In genomic region chr10:119283387-119283786, GRCh38 we compare ENCODE assay signal across 14 cellular contexts.
A peak's percentile ranks its signal among the peaks of the same experiment; 100 is the strongest.
DNase-seq lines count a peak whose midpoint lies in the region; ATAC-seq and TF ChIP-seq lines count a peak whose summit lies in the region.
"Had no signal": no experiment of that assay in that cellular context is flagged by ENCODE, and none has a peak within 500 bp of the region (broad histone marks: within the 10 kb centered on the region; RNA-seq: fewer than 3 reads in every experiment).

No MANE protein-coding gene starts in this region.

- H3K27ac Mint-ChIP-seq in activated CD4-positive, alpha-beta T cell treated with anti-CD3 and anti-CD28 coated beads, Interleukin-2, amount 10 ng/mL, durations not matched to agents 7 days and 5 days: peak overlapping the region; percentile 72
- H3K27ac Mint-ChIP-seq in endothelial cell (ENCODE audit: unreplicated experiment): peak overlapping the region; percentile 51
- H3K27ac Mint-ChIP-seq: nephron had no signal

- intact Hi-C loops in IMR-90 (cut with micrococcal nuclease): no loop called here
- intact Hi-C loops in gastrocnemius medialis (cut with DNase I; ENCODE audit: low total_unique reads): loop anchor here (5.0 kb wide), 1 partner anchor 76 kb away; the partner anchor contains the start of gene GRK5

- H3K36me3 ChIP-seq in IMR-90 (ENCODE audit: control insufficient read depth, insufficient read depth, low read length): peaks cover 21% of the 10 kb centered on the region; the same call in 1 of the 2 replicates
- H3K36me3 ChIP-seq in gastrocnemius medialis: no peaks in the 10 kb centered on the region
- H3K36me3 ChIP-seq in GM23248 (ENCODE audit: low read depth): no peaks in the 10 kb centered on the region

- peaks cover 92% of the 10 kb centered on the region for H4K20me1 ChIP-seq in IMR-90 (ENCODE audit: insufficient read depth, low read length)
- H4K20me1 ChIP-seq in GM23248 (ENCODE audit: insufficient read depth): no peaks in the 10 kb centered on the region

- peak overlapping the region; percentile 34; the same call in 1 of the 2 replicates for H3K23ac ChIP-seq in IMR-90 (ENCODE audit: low read depth, low read length)

- H3K4me1 ChIP-seq in IMR-90 (ENCODE audit: control insufficient read depth, insufficient read depth, low read length) (peaks cover 43% of the 10 kb centered on the region), gastrocnemius medialis (peaks cover 59 to 71% of the 10 kb centered on the region in 2 donors), GM23248 (ENCODE audit: insufficient read depth) (0 out of 2 replicates have a peak, but pooled peaks cover 6% of the 10 kb centered on the region)

- TF ChIP-seq POLR2A in IMR-90 (IDR thresholded peaks at IDR 0.05; ENCODE audit: low read depth, low read length) (no peak), gastrocnemius medialis (IDR thresholded peaks at IDR 0.05) (no peak)

- no peak overlapping the region for H3K4ac ChIP-seq in IMR-90 (ENCODE audit: low read depth, low read length)

- no peak overlapping the region for H3K27ac ChIP-seq in IMR-90 (ENCODE audit: insufficient read depth, low read length)
- peak overlapping the region; percentile 67 to 85 (median 75) for H3K27ac ChIP-seq in gastrocnemius medialis
- no peak overlapping the region for H3K27ac ChIP-seq in GM23248
- H3K27ac ChIP-seq: hepatocyte had no signal

- no peak overlapping the region for H3K4me3 ChIP-seq in IMR-90 (ENCODE audit: insufficient read depth, low read depth, low read length)
- H3K4me3 ChIP-seq in gastrocnemius medialis: no peak overlapping the region
- H3K4me3 ChIP-seq in GM23248: no peak overlapping the region
- H3K4me3 ChIP-seq: hepatocyte had no signal

- H4K5ac ChIP-seq in IMR-90 (ENCODE audit: low read depth, low read length): no peak overlapping the region

- H2BK120ac ChIP-seq in IMR-90 (ENCODE audit: low read depth, low read length): no peak overlapping the region

- H3K56ac ChIP-seq in IMR-90 (ENCODE audit: extremely low read depth, insufficient read depth, low read length): no peak overlapping the region

- H3K9me2 ChIP-seq in GM23248 (ENCODE audit: insufficient read depth): no peaks in the 10 kb centered on the region

- H3K27me3 ChIP-seq in IMR-90 (ENCODE audit: control insufficient read depth, insufficient read depth, low read length) (no peaks in the 10 kb centered on the region), gastrocnemius medialis (no peaks in the 10 kb centered on the region), GM23248 (replicated peaks; ENCODE audit: insufficient read depth) (no peaks in the 10 kb centered on the region)
- H3K27me3 ChIP-seq: hepatocyte had no signal

- H3K79me2 ChIP-seq in GM23248 (ENCODE audit: insufficient read depth): peaks cover 79% of the 10 kb centered on the region

- no peak overlapping the region for H4K91ac ChIP-seq in IMR-90 (ENCODE audit: insufficient read depth, low read depth, low read length)

- H3K9ac ChIP-seq in IMR-90 (ENCODE audit: low read depth, low read length) (no peak overlapping the region), GM23248 (no peak overlapping the region)

- H3K4me1 Mint-ChIP-seq in activated CD4-positive, alpha-beta T cell treated with anti-CD3 and anti-CD28 coated beads, Interleukin-2, amount 10 ng/mL, durations not matched to agents 7 days and 5 days: peaks cover 70% of the 10 kb centered on the region
- peaks cover 78% of the 10 kb centered on the region for H3K4me1 Mint-ChIP-seq in endothelial cell (ENCODE audit: unreplicated experiment)

- no peak overlapping the region for H3K18ac ChIP-seq in IMR-90 (ENCODE audit: low read depth, low read length)

- no peak overlapping the region for H2BK15ac ChIP-seq in IMR-90 (ENCODE audit: low read depth, low read length)

- no peak overlapping the region for H2BK5ac ChIP-seq in IMR-90 (ENCODE audit: low read depth, low read length, poor library complexity, severe bottlenecking)

- H3K9me1 ChIP-seq in IMR-90 (ENCODE audit: insufficient read depth, low read length): peaks cover 43% of the 10 kb centered on the region

- H3K9me3 ChIP-seq in IMR-90 (ENCODE audit: control insufficient read depth, insufficient read depth, low read length) (no peaks in the 10 kb centered on the region), gastrocnemius medialis (no peaks in the 10 kb centered on the region), GM23248 (ENCODE audit: low read depth) (no peaks in the 10 kb centered on the region)

- 67% methylated on average over 3 of the region's 5 CpGs; no CpG with 5 or more reads in 1 of the 2 experiments for WGBS in IMR-90 (ENCODE audit: extremely low coverage in 2 of 2, insufficient read length in 1 of 2), 2 experiments
- 97% methylated on average over 5 of the region's 5 CpGs for WGBS in GM23248 (ENCODE audit: low coverage in 1 of 2, low lambda C conversion rate in 2 of 2, missing lambda C conversion rate in 2 of 2), 2 experiments

- dilution Hi-C loops in IMR-90 (cut with HindIII; ENCODE audit: low sequenced_read_pairs, unreplicated experiment): no loop called here

- H3K14ac ChIP-seq in IMR-90 (replicated peaks; ENCODE audit: low read depth, low read length): no peak overlapping the region

- TF ChIP-seq CTCF in IMR-90 (conservative IDR thresholded peaks at IDR 0.05; ENCODE audit: low read depth, low read length) (no peak), endothelial cell (IDR thresholded peaks at IDR 0.05; ENCODE audit: unreplicated experiment) (no peak), gastrocnemius medialis (IDR thresholded peaks at IDR 0.05 in 4 of 5, conservative IDR thresholded peaks at IDR 0.05 in 1 of 5) (no peak)

- in situ Hi-C loops in IMR-90 (cut with MboI; ENCODE audit: low sequenced_read_pairs): no loop called here
- in situ Hi-C loops in gastrocnemius medialis (cut with MboI; ENCODE audit: low sequenced_read_pairs in 4 of 4): no loop called here
- in situ Hi-C loops in GM23248 (cut with MboI): no loop called here

- H3K4me3 Mint-ChIP-seq in activated CD4-positive, alpha-beta T cell treated with anti-CD3 and anti-CD28 coated beads, Interleukin-2, amount 10 ng/mL, durations not matched to agents 7 days and 5 days: no peak overlapping the region
- H3K4me3 Mint-ChIP-seq in endothelial cell (ENCODE audit: unreplicated experiment): no peak overlapping the region
- H3K4me3 Mint-ChIP-seq: nephron had no signal

- no peak for TF ChIP-seq RAD21 in IMR-90 (IDR thresholded peaks at IDR 0.05; ENCODE audit: low read length)

- peaks cover 1% of the 10 kb centered on the region for H3K36me3 Mint-ChIP-seq in activated CD4-positive, alpha-beta T cell treated with anti-CD3 and anti-CD28 coated beads, Interleukin-2, amount 10 ng/mL, durations not matched to agents 7 days and 5 days (ENCODE audit: low read depth)
- H3K36me3 Mint-ChIP-seq in endothelial cell (ENCODE audit: low read depth, unreplicated experiment): peaks cover 26% of the 10 kb centered on the region
- H3K36me3 Mint-ChIP-seq: T-cell had no signal

- no TSS peak for BruUV-seq in IMR-90 (replicated peaks; lab: Mats Ljungman, UMichigan)

- DNase-seq in activated CD4-positive, alpha-beta T cell treated with anti-CD3 and anti-CD28 coated beads, Interleukin-2, amount 10 ng/mL, durations not matched to agents 7 days and 5 days: no peak
- no peak for DNase-seq in activated CD4-positive, alpha-beta T cell treated with anti-CD3 and anti-CD28 coated beads for 48 hours
- no peak for DNase-seq in IMR-90
- DNase-seq in endothelial cell (ENCODE audit: low spot score): no peak
- DNase-seq in gastrocnemius medialis: peak; percentile 62 to 84
- DNase-seq in effector CD8-positive, alpha-beta T cell (lab: John Stamatoyannopoulos, UW): no peak
- DNase-seq in Kasumi-1 (lab: John Stamatoyannopoulos, UW): no peak
- DNase-seq in GM23248: no peak
- DNase-seq: KG1, NCI-H526 had no signal

- H2AFZ ChIP-seq in IMR-90 (replicated peaks; ENCODE audit: low read length, poor library complexity): no peak overlapping the region
- H2AFZ ChIP-seq in GM23248: no peak overlapping the region
- H2AFZ ChIP-seq: hepatocyte had no signal

- CTCF ChIA-PET in activated CD4-positive, alpha-beta T cell treated with anti-CD3 and anti-CD28 coated beads, Interleukin-2, amount 10 ng/mL, durations not matched to agents 7 days and 5 days (lab: Charles Lee): interaction anchor here (1.1 to 2.1 kb wide), 6 partner anchors 9 to 29 kb away, joined by 3 to 7 read pairs (median 3); no protein-coding TSS in a partner anchor
- CTCF ChIA-PET in IMR-90 (lab: Yijun Ruan, JAX): no interaction called here

- H2BK20ac ChIP-seq in IMR-90 (ENCODE audit: low read depth, low read length): no peak overlapping the region

- H3K4me2 ChIP-seq in IMR-90 (ENCODE audit: low read depth, low read length) (no peak overlapping the region), GM23248 (ENCODE audit: unreplicated experiment) (no peak overlapping the region)
- H3K4me2 ChIP-seq: hepatocyte had no signal

- POLR2A ChIA-PET in activated CD4-positive, alpha-beta T cell treated with anti-CD3 and anti-CD28 coated beads, Interleukin-2, amount 10 ng/mL, durations not matched to agents 7 days and 5 days (lab: Charles Lee): interaction anchor here (1.3 kb wide), 1 partner anchor 10 kb away, joined by 3 read pairs; no protein-coding TSS in a partner anchor
- POLR2A ChIA-PET in IMR-90 (lab: Charles Lee; ENCODE audit: unreplicated experiment): no interaction called here

- ATAC-seq in IMR-90 (ENCODE audit: low read depth) (no peak), gastrocnemius medialis (peak; percentile 22 to 48)
- ATAC-seq: Panc1 had no signal

- no peaks in the 10 kb centered on the region for H3K9me3 Mint-ChIP-seq in activated CD4-positive, alpha-beta T cell treated with anti-CD3 and anti-CD28 coated beads, Interleukin-2, amount 10 ng/mL, durations not matched to agents 7 days and 5 days
- H3K9me3 Mint-ChIP-seq in endothelial cell (ENCODE audit: unreplicated experiment): no peaks in the 10 kb centered on the region
- H3K9me3 Mint-ChIP-seq: nephron, T-cell had no signal

- H2AK5ac ChIP-seq in IMR-90 (ENCODE audit: low read depth, low read length): no peak overlapping the region; the same call in 1 of the 2 replicates

- H3K79me1 ChIP-seq in IMR-90 (ENCODE audit: low read depth in 1 of 2, low read length in 2 of 2): peaks cover 39 to 96% of the 10 kb centered on the region in 2 experiments

- no peak overlapping the region for H4K8ac ChIP-seq in IMR-90 (ENCODE audit: low read depth in 2 of 2, low read length in 2 of 2)

- H2AK9ac ChIP-seq in IMR-90 (replicated peaks; ENCODE audit: low read depth, low read length, poor library complexity): peak overlapping the region; percentile 44

- H3F3A ChIP-seq in GM23248 (ENCODE audit: insufficient read depth): no peaks in the 10 kb centered on the region

- H3K27me3 Mint-ChIP-seq in activated CD4-positive, alpha-beta T cell treated with anti-CD3 and anti-CD28 coated beads, Interleukin-2, amount 10 ng/mL, durations not matched to agents 7 days and 5 days: no peaks in the 10 kb centered on the region
- H3K27me3 Mint-ChIP-seq in endothelial cell (ENCODE audit: unreplicated experiment): peaks cover 12% of the 10 kb centered on the region
- H3K27me3 Mint-ChIP-seq: T-cell had no signal

TF ChIP-seq in IMR-90, 13 proteins besides CTCF, POLR2A, EP300 and RAD21 (continues in another document):
- no peak for TF ChIP-seq MAFK (IDR thresholded peaks at IDR 0.05; ENCODE audit: low read depth, low read length)
- no peak for TF ChIP-seq BHLHE40 (IDR thresholded peaks at IDR 0.05; ENCODE audit: low read depth, low read length)

Comparison
In these comparisons a context has a peak if more than half of its experiments do, and no peak if none do; other contexts are left out.
1. DNase-seq: peak in gastrocnemius medialis (2 of 2); none in activated CD4-positive, alpha-beta T cell treated with anti-CD3 and anti-CD28 coated beads, Interleukin-2, amount 10 ng/mL, durations not matched to agents 7 days and 5 days (single experiment), activated CD4-positive, alpha-beta T cell treated with anti-CD3 and anti-CD28 coated beads for 48 hours (single experiment), IMR-90 (single experiment), endothelial cell (single experiment), effector CD8-positive, alpha-beta T cell (single experiment), Kasumi-1 (0 of 2) and GM23248 (single experiment).
2. H3K27ac ChIP-seq: peak in gastrocnemius medialis (4 of 4); none in IMR-90 (single experiment) and GM23248 (single experiment).